ENCODE assay signal across 20 cellular contexts in genomic region chr1:242449211-242449610, GRCh38.
DNase-seq lines count a peak whose midpoint lies in the region; TF ChIP-seq lines count a peak whose summit lies in the region.
"Had no signal": no experiment of that assay in that cellular context is flagged by ENCODE, and none has a peak within 500 bp of the region (broad histone marks: within the 10 kb centered on the region; RNA-seq: fewer than 3 reads in every experiment).

No MANE protein-coding gene starts in this region.

- H2BK5ac ChIP-seq in mesendoderm (ENCODE audit: low read length), result no peak overlapping the region

- no peaks in the 10 kb centered on the region for H3K79me1 ChIP-seq in mesendoderm (ENCODE audit: low read length)

- H3K4me2 ChIP-seq in mesendoderm (ENCODE audit: low read length), result no peak overlapping the region

- no peak overlapping the region for H4K5ac ChIP-seq in mesendoderm (ENCODE audit: low read length)

- no peak overlapping the region for H4K8ac ChIP-seq in mesendoderm (ENCODE audit: low read depth, low read length)

- DNase-seq in H7 (peak; percentile 14), NCI-H1694 treated with DMSO at 0.1 percent for 48 hours (lab: John Stamatoyannopoulos, UW) (peak; percentile 18), SJCRH30 (peak; percentile 7 to 51), mesendoderm (peak; percentile 2), NCI-H2029 (lab: John Stamatoyannopoulos, UW) (no peak), stomach (no peak), H4 (ENCODE audit: low spot score) (no peak)
- DNase-seq in stimulated activated CD4-positive, alpha-beta T cell treated with anti-CD3 and anti-CD28 coated beads, Interleukin-1b, Interleukin-23, amount 100 ng/mL, for 48 hours, result no peak
- DNase-seq: activated CD8-positive, alpha-beta T cell treated with anti-CD3 and anti-CD28 coated beads for 36 hours; activated naive CD4-positive, alpha-beta T cell treated with anti-CD3 and anti-CD28 coated beads for 36 hours; activated T-cell treated with anti-CD3 and anti-CD28 coated beads, Interleukin-2, amount 50 U/mL, for 24 hours; aorta; DMS79 treated with DMSO at 0.1 percent for 48 hours; effector memory CD8-positive, alpha-beta T cell; Karpas-422; lower lobe of right lung; NCI-H510A; right lobe of liver; stimulated activated CD4-positive, alpha-beta T cell treated with anti-CD3 and anti-CD28 coated beads, Interleukin-15, amount 100 ng/mL, for 24 hours; WERI-Rb-1 had no signal

- H3K36me3 ChIP-seq in H7 (replicated peaks; ENCODE audit: control insufficient read depth, insufficient read depth, low read length) (no peaks in the 10 kb centered on the region), SJCRH30 (no peaks in the 10 kb centered on the region), mesendoderm (ENCODE audit: control insufficient read depth, insufficient read depth, low read length) (no peaks in the 10 kb centered on the region), stomach (no peaks in the 10 kb centered on the region)
- H3K36me3 ChIP-seq: lower lobe of right lung, right lobe of liver, WERI-Rb-1 had no signal

- no peaks in the 10 kb centered on the region; the same call in 1 of the 2 replicates for H3K9me3 ChIP-seq in SJCRH30 (replicated peaks)
- no peaks in the 10 kb centered on the region for H3K9me3 ChIP-seq in stomach
- H3K9me3 ChIP-seq: lower lobe of right lung, right lobe of liver had no signal

- no peak overlapping the region for H3K56ac ChIP-seq in mesendoderm (ENCODE audit: low read length)

- H3K9ac ChIP-seq in mesendoderm (ENCODE audit: low read length), result no peak overlapping the region

- H3K4me3 ChIP-seq in H7 (ENCODE audit: insufficient read depth, low read depth, low read length), result no peak overlapping the region
- peak overlapping the region; percentile 36 for H3K4me3 ChIP-seq in SJCRH30
- no peak overlapping the region for H3K4me3 ChIP-seq in mesendoderm (ENCODE audit: low read length)
- H3K4me3 ChIP-seq in stomach, result no peak overlapping the region
- H3K4me3 ChIP-seq: lower lobe of right lung, right lobe of liver had no signal

- H2AK5ac ChIP-seq in mesendoderm (ENCODE audit: low read length), result no peak overlapping the region

- no peak overlapping the region for H2BK15ac ChIP-seq in mesendoderm (replicated peaks; ENCODE audit: low read depth)

- TF ChIP-seq POLR2A in stomach (IDR thresholded peaks at IDR 0.05), result no peak

- H3K27ac ChIP-seq in SJCRH30, result no peak overlapping the region; the same call in 1 of the 2 replicates
- no peak overlapping the region for H3K27ac ChIP-seq in mesendoderm (ENCODE audit: low read depth, low read length)
- H3K27ac ChIP-seq in stomach, result no peak overlapping the region
- H3K27ac ChIP-seq: lower lobe of right lung, right lobe of liver, WERI-Rb-1 had no signal

- no peak for TF ChIP-seq CTCF in stomach (IDR thresholded peaks at IDR 0.05)

- WGBS in mesendoderm (ENCODE audit: extremely low coverage, insufficient coverage, low lambda C conversion rate), result no CpG with 5 or more reads among the region's 6 CpGs
- WGBS in stomach, 5 donors, result 27 to 37% (median 29%) methylated on average over 6 of the region's 6 CpGs

- H3K18ac ChIP-seq in mesendoderm (ENCODE audit: low read length), result no peak overlapping the region

- H3K23ac ChIP-seq in mesendoderm (ENCODE audit: low read length), result no peak overlapping the region

- intact Hi-C loops in stomach (cut with DNase I; ENCODE audit: low total_unique reads), result no loop called here

- H3K27me3 ChIP-seq in H7 (ENCODE audit: control insufficient read depth, insufficient read depth, low read length) (no peaks in the 10 kb centered on the region), SJCRH30 (no peaks in the 10 kb centered on the region), mesendoderm (ENCODE audit: insufficient read depth, low read length, poor library complexity) (no peaks in the 10 kb centered on the region), stomach (peaks cover 0 to 22% (median 0%) of the 10 kb centered on the region in 3 donors)
- H3K27me3 ChIP-seq: right lobe of liver had no signal

- H3K4me1 ChIP-seq in SJCRH30, result peaks cover 11% of the 10 kb centered on the region
- H3K4me1 ChIP-seq in mesendoderm (ENCODE audit: control insufficient read depth, low read depth, low read length), result no peaks in the 10 kb centered on the region
- peaks cover 0 to 12% (median 0%) of the 10 kb centered on the region in 4 donors for H3K4me1 ChIP-seq in stomach
- H3K4me1 ChIP-seq: lower lobe of right lung, right lobe of liver had no signal

- H3K4ac ChIP-seq in mesendoderm (ENCODE audit: low read depth, low read length), result no peak overlapping the region

- no peak for TF ChIP-seq EP300 in stomach (IDR thresholded peaks at IDR 0.05)

- H2BK120ac ChIP-seq in mesendoderm (ENCODE audit: low read depth, low read length), result no peak overlapping the region

- no peaks in the 10 kb centered on the region for H3K79me2 ChIP-seq in mesendoderm (ENCODE audit: control insufficient read depth, insufficient read depth, low read length)

Comparison
In these comparisons a context has a peak if more than half of its experiments do, and no peak if none do; other contexts are left out.
1. DNase-seq: peak in H7 (single experiment), NCI-H1694 treated with DMSO at 0.1 percent for 48 hours (single experiment), SJCRH30 (2 of 2) and mesendoderm (single experiment); none in NCI-H2029 (single experiment), stimulated activated CD4-positive, alpha-beta T cell treated with anti-CD3 and anti-CD28 coated beads, Interleukin-1b, Interleukin-23, amount 100 ng/mL, for 48 hours (single experiment), stomach (single experiment) and H4 (single experiment).